ENCODE assay signal across 12 cellular contexts in the genomic region with DNA sequence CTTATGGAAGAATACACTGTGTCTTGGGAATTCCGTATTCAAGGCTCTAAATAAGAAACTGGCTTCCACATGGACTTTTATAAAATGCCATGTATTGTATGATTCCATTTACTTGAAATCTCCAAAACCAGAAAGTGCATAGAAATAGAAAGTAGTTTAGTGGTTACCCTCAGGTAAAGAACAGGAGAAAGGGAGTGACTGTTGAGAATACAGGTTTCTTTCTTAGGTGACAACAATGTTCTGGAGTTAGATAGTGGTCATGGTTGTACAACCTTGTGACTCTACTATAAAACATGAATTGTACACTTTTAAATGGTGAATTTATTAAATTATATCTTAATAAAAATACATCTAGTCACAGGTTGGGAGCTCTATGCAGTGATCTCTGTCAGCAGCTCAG.
DNase-seq lines count a peak whose midpoint lies in the region; ATAC-seq and TF ChIP-seq lines count a peak whose summit lies in the region.
"Had no signal": no experiment of that assay in that cellular context is flagged by ENCODE, and none has a peak within 500 bp of the region (broad histone marks: within the 10 kb centered on the region; RNA-seq: fewer than 3 reads in every experiment).

No MANE protein-coding gene starts in this region.

- H3K27ac Mint-ChIP-seq in activated T-cell treated with anti-CD3 and anti-CD28 coated beads, Interleukin-2, amount 50 U/mL, for 72 hours, result no peak overlapping the region
- peak overlapping the region; percentile 37 for H3K27ac Mint-ChIP-seq in HFFc6
- H3K27ac Mint-ChIP-seq in stimulated activated memory B cell treated with anti-CD40 and anti-IgM and Interleukin-4, amounts not matched to agents 10 μg/mL and 1 μg/mL and 100 μg/mL, for 72 hours, result peak overlapping the region; percentile 53
- H3K27ac Mint-ChIP-seq in T-helper 2 cell treated with Interferon-gamma antibody and Interleukin-4, amounts not matched to agents 5 μg/mL and 100 μg/mL, for 36 hours, result no peak overlapping the region

- H3K4me1 Mint-ChIP-seq in activated T-cell treated with anti-CD3 and anti-CD28 coated beads, Interleukin-2, amount 50 U/mL, for 72 hours (ENCODE audit: low read depth), result no peaks in the 10 kb centered on the region
- peaks cover 39% of the 10 kb centered on the region for H3K4me1 Mint-ChIP-seq in HFFc6 (ENCODE audit: low read depth)
- no peaks in the 10 kb centered on the region for H3K4me1 Mint-ChIP-seq in stimulated activated memory B cell treated with anti-CD40 and anti-IgM and Interleukin-4, amounts not matched to agents 10 μg/mL and 1 μg/mL and 100 μg/mL, for 72 hours
- no peaks in the 10 kb centered on the region for H3K4me1 Mint-ChIP-seq in T-helper 2 cell treated with Interferon-gamma antibody and Interleukin-4, amounts not matched to agents 5 μg/mL and 100 μg/mL, for 36 hours (ENCODE audit: low read depth)

- H3K9me3 ChIP-seq in right atrium auricular region, result no peaks in the 10 kb centered on the region

- peak; percentile 36 to 53 for ATAC-seq in activated T-cell treated with anti-CD3 and anti-CD28 coated beads, Interleukin-2, amount 50 U/mL, for 72 hours (replicated peaks in 1 of 2)
- ATAC-seq in HG03280 (IDR thresholded peaks at IDR 0.05; ENCODE audit: unreplicated experiment), result peak; percentile 51
- peak; percentile 15 for ATAC-seq in stimulated activated memory B cell treated with anti-CD40 and anti-IgM and Interleukin-4, amounts not matched to agents 10 μg/mL and 1 μg/mL and 100 μg/mL, for 72 hours

- no peak overlapping the region for H3K4me3 ChIP-seq in right atrium auricular region
- H3K4me3 ChIP-seq: left ventricle myocardium inferior, PC-9 had no signal

- H3K27ac ChIP-seq in right atrium auricular region, result no peak overlapping the region
- H3K27ac ChIP-seq: left ventricle myocardium inferior, PC-9 had no signal

- H3K9me3 Mint-ChIP-seq in activated T-cell treated with anti-CD3 and anti-CD28 coated beads, Interleukin-2, amount 50 U/mL, for 72 hours, result no peaks in the 10 kb centered on the region
- H3K9me3 Mint-ChIP-seq in HFFc6, result no peaks in the 10 kb centered on the region
- peaks cover 2% of the 10 kb centered on the region for H3K9me3 Mint-ChIP-seq in stimulated activated memory B cell treated with anti-CD40 and anti-IgM and Interleukin-4, amounts not matched to agents 10 μg/mL and 1 μg/mL and 100 μg/mL, for 72 hours
- no peaks in the 10 kb centered on the region for H3K9me3 Mint-ChIP-seq in T-helper 2 cell treated with Interferon-gamma antibody and Interleukin-4, amounts not matched to agents 5 μg/mL and 100 μg/mL, for 36 hours

- no peaks in the 10 kb centered on the region for H3K36me3 ChIP-seq in right atrium auricular region
- H3K36me3 ChIP-seq: left ventricle myocardium inferior had no signal

- H3K27me3 ChIP-seq in right atrium auricular region, result no peaks in the 10 kb centered on the region

- no peak for TF ChIP-seq CTCF in HFFc6 (IDR thresholded peaks at IDR 0.05)
- TF ChIP-seq CTCF in right atrium auricular region (IDR thresholded peaks at IDR 0.05), result no peak

- DNase-seq in activated T-cell treated with anti-CD3 and anti-CD28 coated beads, Interleukin-2, amount 50 U/mL, for 72 hours, result no peak
- DNase-seq in activated T-cell treated with anti-CD3 and anti-CD28 coated beads, Interleukin-2, amount 50 U/mL, for 48 hours, result no peak
- DNase-seq in HFFc6 (no peak), right atrium auricular region (ENCODE audit: low spot score) (no peak), NCI-H2171 treated with DMSO at 0.1 percent for 48 hours (lab: John Stamatoyannopoulos, UW) (no peak)
- no peak for DNase-seq in T-helper 2 cell treated with Interferon-gamma antibody and Interleukin-4, amounts not matched to agents 5 μg/mL and 100 μg/mL, for 36 hours (ENCODE audit: low spot score)
- DNase-seq: foreskin fibroblast, left ventricle myocardium inferior, NCI-H1417, PC-9 had no signal

- no peak overlapping the region for H3K4me3 Mint-ChIP-seq in activated T-cell treated with anti-CD3 and anti-CD28 coated beads, Interleukin-2, amount 50 U/mL, for 72 hours
- peak overlapping the region; percentile 81 for H3K4me3 Mint-ChIP-seq in HFFc6
- H3K4me3 Mint-ChIP-seq in stimulated activated memory B cell treated with anti-CD40 and anti-IgM and Interleukin-4, amounts not matched to agents 10 μg/mL and 1 μg/mL and 100 μg/mL, for 72 hours, result no peak overlapping the region
- no peak overlapping the region for H3K4me3 Mint-ChIP-seq in T-helper 2 cell treated with Interferon-gamma antibody and Interleukin-4, amounts not matched to agents 5 μg/mL and 100 μg/mL, for 36 hours

- H3K27me3 Mint-ChIP-seq in activated T-cell treated with anti-CD3 and anti-CD28 coated beads, Interleukin-2, amount 50 U/mL, for 72 hours (ENCODE audit: low read depth), result no peaks in the 10 kb centered on the region
- no peaks in the 10 kb centered on the region; the same call in 1 of the 2 replicates for H3K27me3 Mint-ChIP-seq in HFFc6 (ENCODE audit: insufficient read depth)
- H3K27me3 Mint-ChIP-seq in stimulated activated memory B cell treated with anti-CD40 and anti-IgM and Interleukin-4, amounts not matched to agents 10 μg/mL and 1 μg/mL and 100 μg/mL, for 72 hours, result no peaks in the 10 kb centered on the region
- H3K27me3 Mint-ChIP-seq in T-helper 2 cell treated with Interferon-gamma antibody and Interleukin-4, amounts not matched to agents 5 μg/mL and 100 μg/mL, for 36 hours (ENCODE audit: low read depth), result no peaks in the 10 kb centered on the region

- no peaks in the 10 kb centered on the region for H3K4me1 ChIP-seq in right atrium auricular region
- H3K4me1 ChIP-seq: left ventricle myocardium inferior had no signal

- no peaks in the 10 kb centered on the region for H3K36me3 Mint-ChIP-seq in activated T-cell treated with anti-CD3 and anti-CD28 coated beads, Interleukin-2, amount 50 U/mL, for 72 hours (ENCODE audit: insufficient read depth in 2 of 2)
- no peaks in the 10 kb centered on the region for H3K36me3 Mint-ChIP-seq in HFFc6 (ENCODE audit: low read depth)
- no peaks in the 10 kb centered on the region for H3K36me3 Mint-ChIP-seq in stimulated activated memory B cell treated with anti-CD40 and anti-IgM and Interleukin-4, amounts not matched to agents 10 μg/mL and 1 μg/mL and 100 μg/mL, for 72 hours
- no peaks in the 10 kb centered on the region for H3K36me3 Mint-ChIP-seq in T-helper 2 cell treated with Interferon-gamma antibody and Interleukin-4, amounts not matched to agents 5 μg/mL and 100 μg/mL, for 36 hours (ENCODE audit: low read depth)

Comparison
In these comparisons a context has a peak if more than half of its experiments do, and no peak if none do; other contexts are left out.
1. H3K27ac Mint-ChIP-seq: peak in HFFc6 (single experiment) and stimulated activated memory B cell treated with anti-CD40 and anti-IgM and Interleukin-4, amounts not matched to agents 10 μg/mL and 1 μg/mL and 100 μg/mL, for 72 hours (single experiment); none in activated T-cell treated with anti-CD3 and anti-CD28 coated beads, Interleukin-2, amount 50 U/mL, for 72 hours (single experiment) and T-helper 2 cell treated with Interferon-gamma antibody and Interleukin-4, amounts not matched to agents 5 μg/mL and 100 μg/mL, for 36 hours (single experiment).
2. Peak in every context shown above with its lines, with median percentiles within 50 percentile points of each other: ATAC-seq.